ENCODE assay signal across 8 cellular contexts in genomic region chr9:20684035-20684864, GRCh38. TPM values are rescaled to one million over a fixed set of nuclear protein-coding genes. Genes with fewer than 3 reads are reported as not detected.
A peak's percentile ranks its signal among the peaks of the same experiment; 100 is the strongest.
DNase-seq lines count a peak whose midpoint lies in the region; ATAC-seq and TF ChIP-seq lines count a peak whose summit lies in the region.

Gene FOCAD, plus strand, starts transcription at chr9:20684259. Its CDS starts 31,095 bp downstream, at chr9:20715354.

- no peaks in the 10 kb centered on the region for H3K27me3 Mint-ChIP-seq in activated CD8-positive, alpha-beta T cell treated with anti-CD3 and anti-CD28 coated beads for 36 hours

- peak; percentile 95 for DNase-seq in NCI-H526 treated with DMSO at 0.1 percent for 48 hours (lab: John Stamatoyannopoulos, UW)
- peak; percentile 95 for DNase-seq in activated CD8-positive, alpha-beta T cell treated with anti-CD3 and anti-CD28 coated beads for 36 hours
- peak; percentile 97 for DNase-seq in ecto neural progenitor cell (ENCODE audit: low spot score)
- peak; percentile 96 for DNase-seq in lower lobe of right lung
- DNase-seq in stimulated activated CD4-positive, alpha-beta T cell treated with anti-CD3 and anti-CD28 coated beads, TNF-alpha, amount 100 ng/mL, for 24 hours (ENCODE audit: low read depth in 3 of 3), result peak; percentile 89 to 93 (median 90)

- H3K9me3 ChIP-seq in BLaER1 (no peaks in the 10 kb centered on the region), lower lobe of right lung (no peaks in the 10 kb centered on the region)

- peak within 1 kb of the TSS; percentile 86 for H3K9ac ChIP-seq in BLaER1

- peaks cover 21% of the 10 kb centered on the region for H3K4me1 ChIP-seq in BLaER1
- peaks cover 20% of the 10 kb centered on the region for H3K4me1 ChIP-seq in lower lobe of right lung

- H3K27ac ChIP-seq in BLaER1 (peak within 1 kb of the TSS; percentile 78), lower lobe of right lung (peak within 1 kb of the TSS; percentile 94)

- intact Hi-C loops in activated CD8-positive, alpha-beta T cell treated with anti-CD3 and anti-CD28 coated beads for 36 hours (cut with micrococcal nuclease), result loop anchor here (5.0 kb wide), 1 partner anchor 62 kb away; the partner anchor contains the start of gene MLLT3
- intact Hi-C loops in lower lobe of right lung (cut with DNase I), result no loop called here

- H3K27ac Mint-ChIP-seq in activated CD8-positive, alpha-beta T cell treated with anti-CD3 and anti-CD28 coated beads for 36 hours, result peak within 1 kb of the TSS; percentile 81

- peak within 1 kb of the TSS; percentile 90 for H3K4me2 ChIP-seq in BLaER1

- H3K4me1 Mint-ChIP-seq in activated CD8-positive, alpha-beta T cell treated with anti-CD3 and anti-CD28 coated beads for 36 hours (ENCODE audit: low read depth), result peaks cover 18% of the 10 kb centered on the region

- H3K27me3 ChIP-seq in BLaER1 (no peaks in the 10 kb centered on the region), lower lobe of right lung (ENCODE audit: low read depth) (no peaks in the 10 kb centered on the region)

- POLR2A ChIA-PET in activated CD8-positive, alpha-beta T cell treated with anti-CD3 and anti-CD28 coated beads for 36 hours (lab: Charles Lee), result interaction anchor here (0.7 to 2.4 kb wide), 12 partner anchors 12 to 475 kb away, joined by 3 to 19 read pairs (median 4); partner anchors contain the start of gene MLLT3

- H3K36me3 Mint-ChIP-seq in activated CD8-positive, alpha-beta T cell treated with anti-CD3 and anti-CD28 coated beads for 36 hours (ENCODE audit: low read depth), result no peaks in the 10 kb centered on the region

- no peaks in the 10 kb centered on the region for H4K20me1 ChIP-seq in BLaER1

- no peaks in the 10 kb centered on the region for H3K9me3 Mint-ChIP-seq in activated CD8-positive, alpha-beta T cell treated with anti-CD3 and anti-CD28 coated beads for 36 hours

- CTCF ChIA-PET in activated CD8-positive, alpha-beta T cell treated with anti-CD3 and anti-CD28 coated beads for 36 hours (lab: Charles Lee), result interaction anchor here (1.0 to 2.1 kb wide), 8 partner anchors 8 to 327 kb away, joined by 3 to 16 read pairs (median 4); partner anchors contain the start of gene MLLT3

- H3K4me3 ChIP-seq in BLaER1 (peak within 1 kb of the TSS; percentile 92), lower lobe of right lung (peak within 1 kb of the TSS; percentile 89)

- peak within 1 kb of the TSS; percentile 92 for H3K4me3 Mint-ChIP-seq in activated CD8-positive, alpha-beta T cell treated with anti-CD3 and anti-CD28 coated beads for 36 hours

- TF ChIP-seq CTCF in activated CD8-positive, alpha-beta T cell treated with anti-CD3 and anti-CD28 coated beads for 36 hours (IDR thresholded peaks at IDR 0.05), result no peak
- TF ChIP-seq CTCF in lower lobe of right lung (IDR thresholded peaks at IDR 0.05), result no peak

- ATAC-seq in GM19324 (IDR thresholded peaks at IDR 0.05; ENCODE audit: low FRiP score, unreplicated experiment) (peak; percentile 100), HG03469 (IDR thresholded peaks at IDR 0.05; ENCODE audit: unreplicated experiment) (peak; percentile 96), lower lobe of right lung (peak; percentile 99 to 100)
- ATAC-seq in activated CD8-positive, alpha-beta T cell treated with anti-CD3 and anti-CD28 coated beads for 36 hours, result peak; percentile 99

- no peaks in the 10 kb centered on the region for H3K36me3 ChIP-seq in BLaER1
- H3K36me3 ChIP-seq in lower lobe of right lung, result no peaks in the 10 kb centered on the region

RNA-seq across cellular contexts. Expression of gene FOCAD, which starts in this region (rescaled TPM):
- 10 to 100 TPM; 37.3 to 42.8 TPM for total RNA-seq in activated CD8-positive, alpha-beta T cell treated with anti-CD3 and anti-CD28 coated beads for 36 hours
- total RNA-seq in lower lobe of right lung, result 29.5 TPM

Comparison
In these comparisons a context has a peak if more than half of its experiments do, and no peak if none do; other contexts are left out.
1. Peak in every context shown above with its lines: DNase-seq, ATAC-seq, H3K4me3 ChIP-seq and H3K27ac ChIP-seq.